Comparison of ENCODE assay signal across 25 cellular contexts in the genomic region with DNA sequence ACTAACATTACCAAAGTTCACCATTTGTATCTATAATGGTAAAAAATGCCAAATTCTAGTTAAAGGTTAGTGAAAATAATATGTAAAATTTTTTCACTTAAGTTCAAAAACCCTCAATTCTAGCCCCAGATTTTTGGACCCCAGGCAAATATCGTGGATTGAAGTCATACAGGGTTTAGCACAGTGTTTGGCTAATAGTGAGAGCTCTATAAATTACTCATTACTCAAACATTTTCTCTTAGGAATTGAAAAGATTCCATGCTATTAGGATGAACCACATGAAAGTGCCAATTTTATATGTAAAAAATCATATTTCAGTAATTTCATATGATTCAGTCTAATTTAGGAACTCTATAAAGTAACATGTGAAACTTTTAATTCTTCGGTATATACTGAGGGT.
DNase-seq lines count a peak whose midpoint lies in the region; ATAC-seq and TF ChIP-seq lines count a peak whose summit lies in the region.
"Had no signal": no experiment of that assay in that cellular context is flagged by ENCODE, and none has a peak within 500 bp of the region (broad histone marks: within the 10 kb centered on the region; RNA-seq: fewer than 3 reads in every experiment).

No MANE protein-coding gene starts in this region.

- H3K4me1 ChIP-seq in mammary epithelial cell (ENCODE audit: insufficient read depth, low read length) (peaks cover 10% of the 10 kb centered on the region), breast epithelium (no peaks in the 10 kb centered on the region), RWPE2 (ENCODE audit: insufficient read depth, poor library complexity, severe bottlenecking) (peaks cover 8% of the 10 kb centered on the region), prostate gland (replicated peaks) (no peaks in the 10 kb centered on the region), vagina (no peaks in the 10 kb centered on the region)

- TF ChIP-seq POLR2A in breast epithelium (IDR thresholded peaks at IDR 0.05) (no peak), prostate gland (IDR thresholded peaks at IDR 0.05) (no peak), vagina (IDR thresholded peaks at IDR 0.05) (no peak)

- DNase-seq in mammary epithelial cell (no peak), breast epithelium (ENCODE audit: low spot score in 2 of 2) (no peak), RWPE2 (ENCODE audit: low spot score) (no peak), fibroblast of the aortic adventitia (ENCODE audit: low read depth) (peak; percentile 19), prostate gland (ENCODE audit: low spot score) (no peak), NCI-H82 treated with DMSO at 0.1 percent for 48 hours (lab: John Stamatoyannopoulos, UW; ENCODE audit: unreplicated experiment) (no peak), vagina (ENCODE audit: extremely low spot score in 2 of 2) (no peak)
- DNase-seq in activated CD4-positive, alpha-beta T cell treated with anti-CD3 and anti-CD28 coated beads, Interleukin-2, amount 50 U/mL, for 48 hours = no peak
- DNase-seq: ACHN; AML-193; C1 segment of cervical spinal cord; CD8-positive, alpha-beta T cell; DMS153; GF-D8; H7; NCI-H1092 treated with DMSO at 0.1 percent for 48 hours; NCI-H146; NCI-H2029; NCI-H2227 treated with DMSO at 0.1 percent for 48 hours; NCI-H510A treated with DMSO at 0.1 percent for 48 hours; NCI-H82; RPMI8226; SHP77 treated with DMSO at 0.1 percent for 48 hours had no signal

- H2AFZ ChIP-seq in mammary epithelial cell (ENCODE audit: low read depth, low read length) = no peak overlapping the region

- H3K27me3 ChIP-seq in mammary epithelial cell (ENCODE audit: insufficient read depth, low read length) (no peaks in the 10 kb centered on the region), breast epithelium (no peaks in the 10 kb centered on the region), RWPE2 (ENCODE audit: insufficient read depth, poor library complexity, severe bottlenecking) (no peaks in the 10 kb centered on the region), prostate gland (replicated peaks; ENCODE audit: insufficient read depth) (no peaks in the 10 kb centered on the region), vagina (no peaks in the 10 kb centered on the region)

- H3K4me2 ChIP-seq in mammary epithelial cell (ENCODE audit: insufficient read depth, low read depth, low read length) = peak overlapping the region; percentile 9

- in situ Hi-C loops in mammary epithelial cell (cut with MboI; ENCODE audit: low sequenced_read_pairs in 2 of 2) = no loop called here

- peak; percentile 81 for ATAC-seq in RWPE2 (ENCODE audit: low read depth)
- ATAC-seq: CD8-positive, alpha-beta T cell had no signal

- no peaks in the 10 kb centered on the region for H3K9me3 ChIP-seq in mammary epithelial cell (replicated peaks; ENCODE audit: insufficient read depth, low read length)
- H3K9me3 ChIP-seq in breast epithelium = no peaks in the 10 kb centered on the region
- no peaks in the 10 kb centered on the region for H3K9me3 ChIP-seq in RWPE2 (ENCODE audit: severe bottlenecking)
- no peaks in the 10 kb centered on the region for H3K9me3 ChIP-seq in prostate gland
- H3K9me3 ChIP-seq in vagina = no peaks in the 10 kb centered on the region

- no peak overlapping the region for H3K9ac ChIP-seq in mammary epithelial cell (ENCODE audit: insufficient read depth, low read length)

- no peaks in the 10 kb centered on the region for H3K79me2 ChIP-seq in mammary epithelial cell (ENCODE audit: insufficient read depth, low read length)

- intact Hi-C loops in mammary epithelial cell (cut with micrococcal nuclease) = no loop called here
- intact Hi-C loops in breast epithelium (cut with DNase I; ENCODE audit: low total_unique reads) = no loop called here
- intact Hi-C loops in prostate gland (cut with DNase I) = no loop called here
- intact Hi-C loops in vagina (cut with DNase I) = no loop called here

- H3K36me3 ChIP-seq in mammary epithelial cell (ENCODE audit: insufficient read depth, low read length) (no peaks in the 10 kb centered on the region), breast epithelium (no peaks in the 10 kb centered on the region), RWPE2 (ENCODE audit: low read depth) (no peaks in the 10 kb centered on the region), prostate gland (no peaks in the 10 kb centered on the region), vagina (no peaks in the 10 kb centered on the region)

- no peak for TF ChIP-seq CTCF in mammary epithelial cell (conservative IDR thresholded peaks at IDR 0.05 in 1 of 2, IDR thresholded peaks at IDR 0.05 in 1 of 2; ENCODE audit: extremely low read depth in 1 of 2, insufficient read depth in 1 of 2, low read depth in 1 of 2, low read length in 2 of 2)
- no peak for TF ChIP-seq CTCF in breast epithelium (IDR thresholded peaks at IDR 0.05)
- TF ChIP-seq CTCF in RWPE2 (IDR thresholded peaks at IDR 0.05; ENCODE audit: poor library complexity, severe bottlenecking) = no peak
- no peak for TF ChIP-seq CTCF in fibroblast of the aortic adventitia (IDR thresholded peaks at IDR 0.05; ENCODE audit: insufficient read depth, low read length)
- no peak for TF ChIP-seq CTCF in prostate gland (IDR thresholded peaks at IDR 0.05)
- no peak for TF ChIP-seq CTCF in vagina (IDR thresholded peaks at IDR 0.05)

- CTCF ChIA-PET in mammary epithelial cell (lab: Charles Lee; ENCODE audit: low non-redundant PET) = no interaction called here

- 71% methylated on average over 2 of the region's 2 CpGs for WGBS in mammary epithelial cell (ENCODE audit: low coverage, missing lambda C conversion rate)
- WGBS in prostate gland = 72% methylated on average over 2 of the region's 2 CpGs

- H3K4me3 ChIP-seq in mammary epithelial cell (replicated peaks in 1 of 3; ENCODE audit: insufficient read depth in 1 of 3, low read depth in 2 of 3, low read length in 3 of 3) = no peak overlapping the region
- no peak overlapping the region for H3K4me3 ChIP-seq in breast epithelium
- no peak overlapping the region for H3K4me3 ChIP-seq in RWPE2 (ENCODE audit: severe bottlenecking)
- H3K4me3 ChIP-seq in fibroblast of the aortic adventitia (ENCODE audit: low read depth, low read length) = no peak overlapping the region
- H3K4me3 ChIP-seq in prostate gland = no peak overlapping the region
- H3K4me3 ChIP-seq in vagina = no peak overlapping the region
- H3K4me3 ChIP-seq: SK-N-MC had no signal

- H4K20me1 ChIP-seq in mammary epithelial cell (ENCODE audit: insufficient read depth, low read length) = no peaks in the 10 kb centered on the region

- no peak overlapping the region for H3K27ac ChIP-seq in mammary epithelial cell (ENCODE audit: insufficient read depth, low read depth, low read length)
- no peak overlapping the region for H3K27ac ChIP-seq in breast epithelium
- H3K27ac ChIP-seq in RWPE2 (ENCODE audit: poor library complexity, severe bottlenecking) = peak overlapping the region; percentile 59
- no peak overlapping the region for H3K27ac ChIP-seq in prostate gland
- no peak overlapping the region for H3K27ac ChIP-seq in vagina
- H3K27ac ChIP-seq: 22Rv1, SK-N-MC had no signal

- no TSS peak for BruUV-seq in mammary epithelial cell (replicated peaks; lab: Mats Ljungman, UMichigan)

- dilution Hi-C loops in mammary epithelial cell (cut with HindIII; ENCODE audit: low sequenced_read_pairs) = no loop called here
